8 cellular contexts compared by ENCODE assay signal in genomic region chr19:49488863-49489537, GRCh38. TPM values are rescaled to one million over a fixed set of nuclear protein-coding genes. Genes with fewer than 3 reads are reported as not detected.
DNase-seq lines count a peak whose midpoint lies in the region; FAIRE-seq and TF ChIP-seq lines count a peak whose summit lies in the region.

No MANE protein-coding gene starts in this region.

- H3K27me3 ChIP-seq in CD8-positive, alpha-beta memory T cell (ENCODE audit: insufficient read depth, low read length, poor library complexity, severe bottlenecking) = no peaks in the 10 kb centered on the region
- no peaks in the 10 kb centered on the region for H3K27me3 ChIP-seq in PC-9 (ENCODE audit: insufficient read depth, low read depth)
- no peaks in the 10 kb centered on the region for H3K27me3 ChIP-seq in endodermal cell (ENCODE audit: control insufficient read depth, insufficient read depth, low read length, poor library complexity, severe bottlenecking)
- H3K27me3 ChIP-seq in neuronal stem cell (ENCODE audit: control insufficient read depth in 3 of 3, insufficient read depth in 3 of 3, low read depth in 1 of 3, low read length in 3 of 3) = no peaks in the 10 kb centered on the region

- peak overlapping the region; percentile 92 for H3K27ac ChIP-seq in CD8-positive, alpha-beta memory T cell (ENCODE audit: low read depth, low read length)
- H3K27ac ChIP-seq in PC-9 = peak overlapping the region; percentile 91
- peak overlapping the region; percentile 69 for H3K27ac ChIP-seq in endodermal cell (ENCODE audit: low read depth, low read length)
- peak overlapping the region; percentile 45 for H3K27ac ChIP-seq in neuronal stem cell (replicated peaks; ENCODE audit: low read length)

- peak overlapping the region; percentile 93 for H3K4me3 ChIP-seq in CD8-positive, alpha-beta memory T cell (ENCODE audit: low read length)
- H3K4me3 ChIP-seq in PC-9 (peak overlapping the region; percentile 96), endodermal cell (ENCODE audit: low read length) (peak overlapping the region; percentile 91), neuronal stem cell (ENCODE audit: low read length in 2 of 2) (peak overlapping the region; percentile 89 to 98)

- peak overlapping the region; percentile 88 to 97 (median 94) for H3K27ac Mint-ChIP-seq in CD8-positive, alpha-beta memory T cell
- peak overlapping the region; percentile 99 for H3K27ac Mint-ChIP-seq in endodermal cell

- peaks cover 49% of the 10 kb centered on the region for H3K4me1 ChIP-seq in CD8-positive, alpha-beta memory T cell (ENCODE audit: insufficient read depth, low read length)
- peaks cover 18% of the 10 kb centered on the region for H3K4me1 ChIP-seq in PC-9 (replicated peaks; ENCODE audit: insufficient read depth)
- peaks cover 6% of the 10 kb centered on the region for H3K4me1 ChIP-seq in endodermal cell (ENCODE audit: control insufficient read depth, insufficient read depth, low read length)
- peaks cover 7 to 8% of the 10 kb centered on the region in 2 donors for H3K4me1 ChIP-seq in neuronal stem cell (ENCODE audit: control insufficient read depth in 2 of 2, insufficient read depth in 1 of 2, low read depth in 1 of 2, low read length in 2 of 2)

- peaks cover 14% of the 10 kb centered on the region for H3K79me1 ChIP-seq in neuronal stem cell (ENCODE audit: low read depth, low read length)

- H3F3A ChIP-seq in PC-9 (ENCODE audit: insufficient read depth, low read depth) = peaks cover 64% of the 10 kb centered on the region

- no peak overlapping the region for H3K14ac ChIP-seq in neuronal stem cell (ENCODE audit: low read length)

- CTCF ChIA-PET in CD8-positive, alpha-beta memory T cell (lab: Charles Lee) = interaction anchor here (1.1 to 2.9 kb wide), 12 partner anchors 11 to 190 kb away, joined by 3 to 14 read pairs (median 7); partner anchors contain the start of gene FLT3LG
- CTCF ChIA-PET in PC-9 (lab: Charles Lee) = interaction anchor here (0.6 kb wide), 1 partner anchor 438 kb away, joined by 3 read pairs; no protein-coding TSS in a partner anchor

- no peak overlapping the region for H2BK15ac ChIP-seq in neuronal stem cell (ENCODE audit: low read length)

- H3K4me3 Mint-ChIP-seq in CD8-positive, alpha-beta memory T cell = peak overlapping the region; percentile 86 to 99 (median 97)
- H3K4me3 Mint-ChIP-seq in endodermal cell = peak overlapping the region; percentile 99

- H2BK12ac ChIP-seq in neuronal stem cell (ENCODE audit: low read length) = no peak overlapping the region

- H4K91ac ChIP-seq in neuronal stem cell (ENCODE audit: low read depth, low read length, poor library complexity) = no peak overlapping the region

- peaks cover 0 to 7% of the 10 kb centered on the region in 2 donors for H3K27me3 Mint-ChIP-seq in CD8-positive, alpha-beta memory T cell
- H3K27me3 Mint-ChIP-seq in endodermal cell (ENCODE audit: insufficient read depth) = no peaks in the 10 kb centered on the region

- no peaks in the 10 kb centered on the region for H3K9me2 ChIP-seq in PC-9 (ENCODE audit: insufficient read depth)

- H3K9me3 Mint-ChIP-seq in CD8-positive, alpha-beta memory T cell = peaks cover 0 to 14% (median 6%) of the 10 kb centered on the region in 5 donors
- H3K9me3 Mint-ChIP-seq in endodermal cell = peaks cover 2% of the 10 kb centered on the region

- no peak overlapping the region for H4K8ac ChIP-seq in neuronal stem cell (ENCODE audit: low read depth, low read length)

- peaks cover 52% of the 10 kb centered on the region for H3K36me3 ChIP-seq in CD8-positive, alpha-beta memory T cell (ENCODE audit: insufficient read depth, low read length)
- H3K36me3 ChIP-seq in PC-9 (ENCODE audit: low read depth) = peaks cover 51% of the 10 kb centered on the region
- H3K36me3 ChIP-seq in endodermal cell (ENCODE audit: control insufficient read depth, insufficient read depth, low read length) = peaks cover 51% of the 10 kb centered on the region
- H3K36me3 ChIP-seq in neuronal stem cell (replicated peaks in 1 of 2; ENCODE audit: control insufficient read depth in 2 of 2, insufficient read depth in 2 of 2, low read length in 2 of 2) = peaks cover 40 to 53% of the 10 kb centered on the region in 2 donors

- H3K9me3 ChIP-seq in CD8-positive, alpha-beta memory T cell (ENCODE audit: low read length) = no peaks in the 10 kb centered on the region
- H3K9me3 ChIP-seq in PC-9 (ENCODE audit: insufficient read depth, low read depth) = no peaks in the 10 kb centered on the region
- no peaks in the 10 kb centered on the region for H3K9me3 ChIP-seq in endodermal cell (ENCODE audit: control insufficient read depth, low read length)
- H3K9me3 ChIP-seq in neuronal stem cell (replicated peaks in 1 of 2; ENCODE audit: control insufficient read depth in 2 of 2, insufficient read depth in 1 of 2, low read depth in 1 of 2, low read length in 2 of 2) = no peaks in the 10 kb centered on the region

- peaks cover 52% of the 10 kb centered on the region for H4K20me1 ChIP-seq in PC-9 (ENCODE audit: insufficient read depth)

- no peak overlapping the region for H2AFZ ChIP-seq in PC-9
- H2AFZ ChIP-seq in neuronal stem cell (ENCODE audit: low read length) = no peak overlapping the region

- WGBS in endodermal cell (ENCODE audit: insufficient coverage in 1 of 2, insufficient read length in 1 of 2), 2 experiments = 27 to 36% methylated on average over 10 to 15 of the region's 15 CpGs
- no CpG with 5 or more reads among the region's 15 CpGs for WGBS in neuronal stem cell (ENCODE audit: extremely low coverage in 2 of 2, insufficient read length in 2 of 2, insufficient replicate concordance in 1 of 2), 2 donors

- H3K79me2 ChIP-seq in PC-9 (ENCODE audit: low read depth) = peaks cover 52% of the 10 kb centered on the region

- intact Hi-C loops in PC-9 (cut with micrococcal nuclease; ENCODE audit: unreplicated experiment) = no loop called here

- TF ChIP-seq POLR2A in H54 (IDR thresholded peaks at IDR 0.05; ENCODE audit: low read depth, low read length) = no peak

- no peak overlapping the region for H2AK5ac ChIP-seq in neuronal stem cell (ENCODE audit: low read depth, low read length)

- no peak overlapping the region for H2BK120ac ChIP-seq in neuronal stem cell (ENCODE audit: low read depth, low read length)

- no peak for FAIRE-seq in D721Med (lab: Jason Lieb, UNC)
- no peak for FAIRE-seq in H54 (lab: Jason Lieb, UNC)

- no peak overlapping the region for H2BK5ac ChIP-seq in neuronal stem cell (ENCODE audit: low read length)

- no peak overlapping the region for H3K23ac ChIP-seq in neuronal stem cell (ENCODE audit: low read depth, low read length, poor library complexity)

- DNase-seq in CD8-positive, alpha-beta memory T cell = no peak
- DNase-seq in PC-9 (no peak), endodermal cell (no peak), neuronal stem cell (ENCODE audit: low spot score) (no peak), NCI-H2081 (lab: John Stamatoyannopoulos, UW) (no peak), D721Med (ENCODE audit: insufficient read length, low spot score) (no peak), cortex of kidney (lab: John Stamatoyannopoulos, UW) (no peak), H54 (ENCODE audit: insufficient read length, low spot score) (no peak)

- H3K9ac ChIP-seq in endodermal cell (ENCODE audit: extremely low read depth, low read length, poor library complexity, severe bottlenecking) (peak overlapping the region; percentile 100), neuronal stem cell (ENCODE audit: low read depth, low read length, poor library complexity) (peak overlapping the region; percentile 70)

- TF ChIP-seq CTCF in PC-9 (conservative IDR thresholded peaks at IDR 0.05) (no peak), endodermal cell (conservative IDR thresholded peaks at IDR 0.05) (no peak), D721Med (IDR thresholded peaks at IDR 0.05; ENCODE audit: insufficient read depth, missing control alignments) (no peak)

- H3K4me1 Mint-ChIP-seq in CD8-positive, alpha-beta memory T cell = peaks cover 52 to 72% (median 61%) of the 10 kb centered on the region in 3 donors
- peaks cover 9% of the 10 kb centered on the region for H3K4me1 Mint-ChIP-seq in endodermal cell

- no TSS peak for BruUV-seq in PC-9 (replicated peaks; lab: Mats Ljungman, UMichigan)

- peaks cover 14 to 84% (median 33%) of the 10 kb centered on the region in 3 donors for H3K36me3 Mint-ChIP-seq in CD8-positive, alpha-beta memory T cell
- H3K36me3 Mint-ChIP-seq in endodermal cell (ENCODE audit: low read depth) = peaks cover 54% of the 10 kb centered on the region

- POLR2A ChIA-PET in CD8-positive, alpha-beta memory T cell (lab: Charles Lee) = interaction anchor here (0.6 to 2.5 kb wide), 8 partner anchors 7 to 1214 kb away, joined by 3 to 27 read pairs (median 5); partner anchors contain the start of genes ALDH16A1, PIH1D1 and RPS11
- POLR2A ChIA-PET in PC-9 (lab: Charles Lee; ENCODE audit: unreplicated experiment) = interaction anchor here (0.6 to 0.7 kb wide), 3 partner anchors 38 to 362 kb away, joined by 3 to 4 read pairs (median 4); partner anchors contain the start of gene PIH1D1

- H3K18ac ChIP-seq in neuronal stem cell (ENCODE audit: low read length) = no peak overlapping the region

- H3K4ac ChIP-seq in neuronal stem cell (ENCODE audit: low read length) = no peak overlapping the region

- H3K4me2 ChIP-seq in PC-9 (peak overlapping the region; percentile 95), neuronal stem cell (ENCODE audit: insufficient read depth, low read length, poor library complexity, severe bottlenecking) (peak overlapping the region; percentile 79)

RNA-seq across cellular contexts. Expression of gene RPL13A, which starts 1.6 kb away (rescaled TPM):
- total RNA-seq in CD8-positive, alpha-beta memory T cell = 1,000 to 10,000 TPM; 3,865 to 3,912 TPM
- polyA plus RNA-seq in CD8-positive, alpha-beta memory T cell = 2,679 TPM
- 2,360 and 3,865 TPM in 2 replicates for total RNA-seq in PC-9 (2021)
- total RNA-seq in endodermal cell = 1,000 to 10,000 TPM; 2,434 to 3,023 TPM
- polyA plus RNA-seq in endodermal cell (2013, experiment 1 of 2) = 2,455 TPM
- 2,303 TPM for polyA plus RNA-seq in endodermal cell (2013, experiment 2 of 2)
- 6,856 TPM for polyA plus RNA-seq in neuronal stem cell (2013, experiment 1 of 2)
- polyA plus RNA-seq in neuronal stem cell (2013, experiment 2 of 2) = 6,819 TPM

RNA-seq across cellular contexts. Expression of gene RPS11, which starts 7.2 kb away (rescaled TPM):
- total RNA-seq in CD8-positive, alpha-beta memory T cell = 1,000 to 10,000 TPM; 2,863 to 2,871 TPM
- 1,959 TPM for polyA plus RNA-seq in CD8-positive, alpha-beta memory T cell
- total RNA-seq in PC-9 (2021) (1,702 and 2,282 TPM in 2 replicates), endodermal cell (1,000 to 10,000 TPM; 1,814 to 2,035 TPM)
- polyA plus RNA-seq in endodermal cell (2013, experiment 1 of 2) = 2,952 TPM
- polyA plus RNA-seq in endodermal cell (2013, experiment 2 of 2) = 2,847 TPM
- polyA plus RNA-seq in neuronal stem cell (2013, experiment 1 of 2) = 5,708 TPM
- polyA plus RNA-seq in neuronal stem cell (2013, experiment 2 of 2) = 5,584 TPM

RNA-seq across cellular contexts. Expression of gene FLT3LG, which starts 15.0 kb away (rescaled TPM):
- 10 to 100 TPM; 63.9 to 71.5 TPM for total RNA-seq in CD8-positive, alpha-beta memory T cell
- 148 TPM for polyA plus RNA-seq in CD8-positive, alpha-beta memory T cell
- 5.1 and 5.3 TPM in 2 replicates for total RNA-seq in PC-9 (2021)
- 1 to 10 TPM in 1 of 2 donors, under 1 TPM in 1; 0.75 to 2.3 TPM for total RNA-seq in endodermal cell
- 2.0 TPM for polyA plus RNA-seq in endodermal cell (2013, experiment 1 of 2)
- polyA plus RNA-seq in endodermal cell (2013, experiment 2 of 2) = 0.75 TPM
- 2.0 TPM for polyA plus RNA-seq in neuronal stem cell (2013, experiment 1 of 2)
- 2.1 TPM for polyA plus RNA-seq in neuronal stem cell (2013, experiment 2 of 2)

RNA-seq across cellular contexts. Expression of gene FCGRT, which starts 23.5 kb away (rescaled TPM):
- 10 to 100 TPM; 16.2 to 16.3 TPM for total RNA-seq in CD8-positive, alpha-beta memory T cell
- polyA plus RNA-seq in CD8-positive, alpha-beta memory T cell = 52.4 TPM
- total RNA-seq in PC-9 (2021) (4.8 and 6.7 TPM in 2 replicates), endodermal cell (10 to 100 TPM; 47.6 to 56.9 TPM)
- 28.7 TPM for polyA plus RNA-seq in endodermal cell (2013, experiment 1 of 2)
- polyA plus RNA-seq in endodermal cell (2013, experiment 2 of 2) = 27.4 TPM
- 32.8 TPM for polyA plus RNA-seq in neuronal stem cell (2013, experiment 1 of 2)
- 29.3 TPM for polyA plus RNA-seq in neuronal stem cell (2013, experiment 2 of 2)

RNA-seq across cellular contexts. Expression of gene ALDH16A1, which starts 36.0 kb away (rescaled TPM):
- total RNA-seq in CD8-positive, alpha-beta memory T cell = 10 to 100 TPM; 46.7 to 51.8 TPM
- 32.5 TPM for polyA plus RNA-seq in CD8-positive, alpha-beta memory T cell
- total RNA-seq in PC-9 (2021) (40.9 and 66.8 TPM in 2 replicates), endodermal cell (10 to 100 TPM; 52.8 to 57.1 TPM)
- 27.4 TPM for polyA plus RNA-seq in endodermal cell (2013, experiment 1 of 2)
- 32.6 TPM for polyA plus RNA-seq in endodermal cell (2013, experiment 2 of 2)
- 10.8 TPM for polyA plus RNA-seq in neuronal stem cell (2013, experiment 1 of 2)
- 11.4 TPM for polyA plus RNA-seq in neuronal stem cell (2013, experiment 2 of 2)

Comparison
In these comparisons a context has a peak if more than half of its experiments do, and no peak if none do; other contexts are left out.
1. RNA of gene FLT3LG, which starts 15.0 kb away (total RNA-seq): 63.9 to 71.5 TPM in CD8-positive, alpha-beta memory T cell; 5.1 to 5.3 TPM in PC-9 and 0.75 to 2.3 TPM in endodermal cell; every median in the first group is over 10 times any median in the second.
2. Peak in every context shown above with its lines, with median percentiles within 50 percentile points of each other: H3K27ac ChIP-seq and H3K4me3 ChIP-seq.